14 cellular contexts compared by ENCODE assay signal in the genomic region with DNA sequence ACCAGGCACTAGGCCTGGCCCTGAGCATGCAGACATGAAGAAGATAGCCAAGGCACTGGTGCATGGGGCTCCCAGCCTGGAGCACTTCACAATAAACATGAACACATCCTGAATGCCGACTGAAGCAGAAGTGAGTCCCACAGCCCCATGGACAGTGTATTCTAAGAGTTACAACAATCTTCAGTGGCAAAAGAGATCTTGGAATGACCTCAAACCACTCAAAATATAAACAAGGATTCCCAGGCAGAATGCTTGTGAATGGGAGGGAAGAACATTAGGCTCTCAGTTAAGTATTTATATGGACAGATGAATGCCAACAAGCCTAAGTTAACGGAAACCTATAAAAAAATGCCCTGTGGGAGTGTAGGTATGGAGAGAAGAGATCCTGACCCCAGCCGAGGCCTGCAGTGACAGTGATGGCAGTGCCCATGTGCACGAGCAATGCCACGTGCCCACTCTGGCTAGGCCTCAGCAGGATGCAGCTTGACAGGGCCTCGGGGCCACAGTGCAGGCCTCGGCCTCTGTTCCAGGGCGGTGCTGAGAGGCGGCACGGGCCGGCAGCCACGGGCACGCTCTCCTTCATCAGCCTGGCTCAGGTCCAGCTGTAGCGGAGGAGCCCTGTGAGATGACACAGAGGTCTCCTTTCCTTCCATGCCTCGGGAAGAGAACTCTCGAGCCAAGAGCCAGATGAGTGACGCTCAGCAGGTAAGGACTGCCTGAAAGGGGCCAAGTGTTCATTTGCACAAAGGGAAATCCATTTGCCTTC. TPM values are rescaled to one million over a fixed set of nuclear protein-coding genes. Genes with fewer than 3 reads are reported as not detected.
DNase-seq lines count a peak whose midpoint lies in the region; ATAC-seq and TF ChIP-seq lines count a peak whose summit lies in the region.
"Had no signal": no experiment of that assay in that cellular context is flagged by ENCODE, and none has a peak within 500 bp of the region (broad histone marks: within the 10 kb centered on the region; RNA-seq: fewer than 3 reads in every experiment).

No MANE protein-coding gene starts in this region.

- H3K4me3 ChIP-seq in adrenal gland, result no peak overlapping the region

- no peak for TF ChIP-seq CTCF in adrenal gland (IDR thresholded peaks at IDR 0.05)
- TF ChIP-seq CTCF in H9 (conservative IDR thresholded peaks at IDR 0.05), result no peak
- TF ChIP-seq CTCF in GM20000 (IDR thresholded peaks at IDR 0.05; ENCODE audit: extremely low read depth, missing control alignments), result no peak

- H3K27me3 ChIP-seq in adrenal gland (no peaks in the 10 kb centered on the region), H9 (ENCODE audit: insufficient read depth, low read length) (no peaks in the 10 kb centered on the region)

- 25 to 50% (median 38%) methylated on average over 9 to 17 of the region's 17 CpGs for WGBS in adrenal gland, 4 donors
- WGBS in H9 (ENCODE audit: extremely low coverage, insufficient read length, low lambda C conversion rate), result no CpG with 5 or more reads among the region's 17 CpGs

- no peak overlapping the region for H4K91ac ChIP-seq in H9 (ENCODE audit: insufficient read length, low read depth, low read length)

- H3K23ac ChIP-seq in H9 (ENCODE audit: insufficient read length, low read depth, low read length), result no peak overlapping the region

- no peaks in the 10 kb centered on the region for H4K20me1 ChIP-seq in H9 (ENCODE audit: control insufficient read depth, insufficient read depth, insufficient read length)

- H3K36me3 Mint-ChIP-seq in stimulated activated naive B cell treated with anti-CD40 and anti-IgM and Interleukin-4, amounts not matched to agents 10 μg/mL and 1 μg/mL and 100 μg/mL, for 72 hours, result peaks cover 58 to 76% of the 10 kb centered on the region in 2 donors
- peaks cover 35 to 64% (median 61%) of the 10 kb centered on the region in 3 experiments; a peak in 6 of 7 replicates for H3K36me3 Mint-ChIP-seq in H9 (ENCODE audit: insufficient read depth in 1 of 3, low read depth in 3 of 3)

- no peak overlapping the region for H3K4ac ChIP-seq in H9 (ENCODE audit: low read depth, low read length)

- H3K9ac ChIP-seq in H9 (ENCODE audit: extremely low read depth, insufficient read length, low read length), result no peak overlapping the region

- H4K5ac ChIP-seq in H9 (ENCODE audit: insufficient read length, low read depth, low read length), result no peak overlapping the region

- no peak overlapping the region for H2BK12ac ChIP-seq in H9 (ENCODE audit: insufficient read length, low read depth, low read length)

- DNase-seq in M059J (ENCODE audit: low read depth) (peak; percentile 80), adrenal gland (peak; percentile 74 to 84 (median 79)), kidney tubule cell (ENCODE audit: low spot score) (peak; percentile 23), H9 (no peak), GM20000 (ENCODE audit: low spot score) (no peak), SHP77 treated with DMSO at 0.1 percent for 48 hours (lab: John Stamatoyannopoulos, UW) (no peak)
- no peak for DNase-seq in stimulated activated naive B cell treated with anti-CD40 and anti-IgM and Interleukin-4, amounts not matched to agents 10 μg/mL and 1 μg/mL and 100 μg/mL, for 72 hours
- DNase-seq: activated T-cell treated with anti-CD3 and anti-CD28 coated beads, Interleukin-2, amount 50 U/mL, for 4 hours; kidney glomerular epithelial cell; MV-4-11; NCI-H526 treated with DMSO at 0.1 percent for 48 hours; RPMI8226; stimulated activated CD4-positive, alpha-beta T cell treated with anti-CD3 and anti-CD28 coated beads, Interleukin-2, amount 100 ng/mL, for 24 hours; stimulated activated naive CD8-positive, alpha-beta T cell treated with anti-CD3 and anti-CD28 coated beads, Interleukin-15, amount 100 ng/mL, for 72 hours had no signal

- H4K8ac ChIP-seq in H9 (replicated peaks; ENCODE audit: insufficient read length, low read depth, low read length), result no peak overlapping the region

- H2AK5ac ChIP-seq in H9 (ENCODE audit: insufficient read length, low read length), result no peak overlapping the region

- no peak overlapping the region for H2BK20ac ChIP-seq in H9 (ENCODE audit: low read depth, low read length, poor library complexity, severe bottlenecking)

- H3K27me3 Mint-ChIP-seq in stimulated activated naive B cell treated with anti-CD40 and anti-IgM and Interleukin-4, amounts not matched to agents 10 μg/mL and 1 μg/mL and 100 μg/mL, for 72 hours, result no peaks in the 10 kb centered on the region
- H3K27me3 Mint-ChIP-seq in H9 (ENCODE audit: low read depth), result no peaks in the 10 kb centered on the region
- H3K27me3 Mint-ChIP-seq: stimulated activated naive CD8-positive, alpha-beta T cell treated with anti-CD3 and anti-CD28 coated beads, Interleukin-15, amount 100 ng/mL, for 72 hours had no signal

- no peak overlapping the region for H2AFZ ChIP-seq in H9 (ENCODE audit: low read length)

- ATAC-seq in stimulated activated naive B cell treated with anti-CD40 and anti-IgM and Interleukin-4, amounts not matched to agents 10 μg/mL and 1 μg/mL and 100 μg/mL, for 72 hours (replicated peaks), result no peak
- ATAC-seq: activated T-cell treated with anti-CD3 and anti-CD28 coated beads, Interleukin-2, amount 50 U/mL, for 4 hours; stimulated activated naive CD8-positive, alpha-beta T cell treated with anti-CD3 and anti-CD28 coated beads, Interleukin-15, amount 100 ng/mL, for 72 hours had no signal

- H3K36me3 ChIP-seq in adrenal gland (replicated peaks in 1 of 2), result peaks cover 0 to 41% of the 10 kb centered on the region in 2 donors

- no peak overlapping the region for H3K4me3 Mint-ChIP-seq in stimulated activated naive B cell treated with anti-CD40 and anti-IgM and Interleukin-4, amounts not matched to agents 10 μg/mL and 1 μg/mL and 100 μg/mL, for 72 hours
- H3K4me3 Mint-ChIP-seq in H9, result no peak overlapping the region
- H3K4me3 Mint-ChIP-seq: activated T-cell treated with anti-CD3 and anti-CD28 coated beads, Interleukin-2, amount 50 U/mL, for 4 hours; stimulated activated naive CD8-positive, alpha-beta T cell treated with anti-CD3 and anti-CD28 coated beads, Interleukin-15, amount 100 ng/mL, for 72 hours had no signal

- TF ChIP-seq POLR2A in adrenal gland (IDR thresholded peaks at IDR 0.05), result no peak

- no peaks in the 10 kb centered on the region for H3K79me1 ChIP-seq in H9 (ENCODE audit: insufficient read depth, low read depth, low read length, poor library complexity, severe bottlenecking)

- intact Hi-C loops in adrenal gland (cut with DNase I), result no loop called here

- no peak overlapping the region for H3K18ac ChIP-seq in H9 (ENCODE audit: insufficient read length, low read depth, low read length)

- no peak overlapping the region for H2BK120ac ChIP-seq in H9 (ENCODE audit: low read depth, low read length, poor library complexity, severe bottlenecking)

- H3K27ac Mint-ChIP-seq in stimulated activated naive B cell treated with anti-CD40 and anti-IgM and Interleukin-4, amounts not matched to agents 10 μg/mL and 1 μg/mL and 100 μg/mL, for 72 hours, result peak overlapping the region; percentile 85
- peak overlapping the region in 1 of 3 experiments; percentile 55; a peak in 1 of 7 replicates for H3K27ac Mint-ChIP-seq in H9

- H3K9me3 Mint-ChIP-seq in stimulated activated naive B cell treated with anti-CD40 and anti-IgM and Interleukin-4, amounts not matched to agents 10 μg/mL and 1 μg/mL and 100 μg/mL, for 72 hours, result peaks cover 4% of the 10 kb centered on the region in 2 donors
- H3K9me3 Mint-ChIP-seq in H9, result peaks cover 11 to 16% of the 10 kb centered on the region in 2 experiments

- H3K4me2 ChIP-seq in H9 (ENCODE audit: insufficient read depth, insufficient read length, low read length), result no peak overlapping the region

- H3T11ph ChIP-seq in H9 (ENCODE audit: low read length), result no peak overlapping the region

- H3K14ac ChIP-seq in H9 (ENCODE audit: insufficient read depth, low read length), result no peak overlapping the region

- H3K27ac ChIP-seq in adrenal gland (peak overlapping the region; percentile 3 to 66 (median 52)), H9 (ENCODE audit: insufficient read length, low read depth, low read length) (no peak overlapping the region)

- no peaks in the 10 kb centered on the region for H3K23me2 ChIP-seq in H9 (ENCODE audit: insufficient read length, low read depth, low read length, poor library complexity, severe bottlenecking)

- peaks cover 57 to 89% of the 10 kb centered on the region in 2 donors for H3K4me1 Mint-ChIP-seq in stimulated activated naive B cell treated with anti-CD40 and anti-IgM and Interleukin-4, amounts not matched to agents 10 μg/mL and 1 μg/mL and 100 μg/mL, for 72 hours
- peaks cover 20 to 23% of the 10 kb centered on the region in 2 experiments for H3K4me1 Mint-ChIP-seq in H9

- no peak overlapping the region for H2BK15ac ChIP-seq in H9 (ENCODE audit: low read depth, low read length)

- no peak overlapping the region for H3K56ac ChIP-seq in H9 (ENCODE audit: insufficient read length, low read depth, low read length)

- H3K79me2 ChIP-seq in H9 (ENCODE audit: insufficient read depth, low read length), result no peaks in the 10 kb centered on the region; the same call in 1 of the 2 replicates

- H2BK5ac ChIP-seq in H9 (ENCODE audit: insufficient read length, low read length), result no peak overlapping the region

- H3K4me1 ChIP-seq in adrenal gland (replicated peaks in 1 of 2) (peaks cover 23 to 60% of the 10 kb centered on the region in 2 donors), H9 (ENCODE audit: insufficient read depth, low read length) (peaks cover 3% of the 10 kb centered on the region; the same call in 1 of the 2 replicates)

- H3K9me3 ChIP-seq in adrenal gland (replicated peaks in 1 of 3) (no peaks in the 10 kb centered on the region), H9 (ENCODE audit: control insufficient read depth, low read depth, low read length) (peaks cover 11% of the 10 kb centered on the region)

RNA-seq across cellular contexts. Expression of gene IRF2, which starts 49.2 kb away (rescaled TPM):
- total RNA-seq in M059J (2014; rRNA removed; shearing (Covaris generic)), result 40.1 and 40.6 TPM in 2 replicates
- total RNA-seq in adrenal gland (10 to 100 TPM; 35.4 to 93.1 (median 58.3) TPM), H9 (2021) (13.3 and 13.5 TPM in 2 replicates)
- 10 to 100 TPM; 19.0 to 69.7 (median 20.0) TPM for polyA plus RNA-seq in adrenal gland

Comparison
In these comparisons a context has a peak if more than half of its experiments do, and no peak if none do; other contexts are left out.
1. DNase-seq: peak in M059J (single experiment), adrenal gland (7 of 7) and kidney tubule cell (single experiment); none in stimulated activated naive B cell treated with anti-CD40 and anti-IgM and Interleukin-4, amounts not matched to agents 10 μg/mL and 1 μg/mL and 100 μg/mL, for 72 hours (single experiment), H9 (single experiment), GM20000 (single experiment) and SHP77 treated with DMSO at 0.1 percent for 48 hours (single experiment).